8 cellular contexts compared by ENCODE assay signal in genomic region chr1:10795305-10796021, GRCh38. TPM values are rescaled to one million over a fixed set of nuclear protein-coding genes. Genes with fewer than 3 reads are reported as not detected.
DNase-seq lines count a peak whose midpoint lies in the region; ATAC-seq lines count a peak whose summit lies in the region.

No MANE protein-coding gene starts in this region.

- peak; percentile 62 for DNase-seq in NCI-H82 (lab: John Stamatoyannopoulos, UW)
- no peak for DNase-seq in NCI-H82 treated with DMSO at 0.1 percent for 48 hours (lab: John Stamatoyannopoulos, UW; ENCODE audit: unreplicated experiment)
- DNase-seq in activated T-cell treated with anti-CD3 and anti-CD28 coated beads, Interleukin-2, amount 50 U/mL, for 72 hours = peak in 1 of 2 donors; percentile 10
- peak; percentile 8 for DNase-seq in stimulated activated naive CD8-positive, alpha-beta T cell treated with anti-CD3 and anti-CD28 coated beads, Interleukin-15, Interleukin-2, amounts not matched to agents 100 U/mL and 50 U/mL, for 24 hours
- no peak for DNase-seq in NCI-H187 treated with DMSO at 0.1 percent for 48 hours (lab: John Stamatoyannopoulos, UW)
- no peak for DNase-seq in NCI-H1694 treated with DMSO at 0.1 percent for 48 hours (lab: John Stamatoyannopoulos, UW)

- H3K9me3 ChIP-seq in iPS-18c (ENCODE audit: control insufficient read depth, insufficient read depth, low read length) = no peaks in the 10 kb centered on the region

- H3K4me3 ChIP-seq in iPS-18c (ENCODE audit: insufficient read depth, low read depth, low read length) = peak overlapping the region; percentile 71

- no peak for ATAC-seq in activated T-cell treated with anti-CD3 and anti-CD28 coated beads, Interleukin-2, amount 50 U/mL, for 72 hours (replicated peaks in 1 of 2)
- no peak for ATAC-seq in stimulated activated naive CD8-positive, alpha-beta T cell treated with anti-CD3 and anti-CD28 coated beads, Interleukin-15, Interleukin-2, amounts not matched to agents 100 U/mL and 50 U/mL, for 24 hours
- no peak for ATAC-seq in GM21367 (IDR thresholded peaks at IDR 0.05; ENCODE audit: unreplicated experiment)

- H3K27me3 Mint-ChIP-seq in activated T-cell treated with anti-CD3 and anti-CD28 coated beads, Interleukin-2, amount 50 U/mL, for 72 hours (ENCODE audit: low read depth) = peaks cover 62% of the 10 kb centered on the region

- no peaks in the 10 kb centered on the region for H3K9me3 Mint-ChIP-seq in activated T-cell treated with anti-CD3 and anti-CD28 coated beads, Interleukin-2, amount 50 U/mL, for 72 hours

- H3K36me3 Mint-ChIP-seq in activated T-cell treated with anti-CD3 and anti-CD28 coated beads, Interleukin-2, amount 50 U/mL, for 72 hours (ENCODE audit: insufficient read depth in 2 of 2) = peaks cover 0 to 1% of the 10 kb centered on the region in 2 donors

- H3K27ac Mint-ChIP-seq in activated T-cell treated with anti-CD3 and anti-CD28 coated beads, Interleukin-2, amount 50 U/mL, for 72 hours = no peak overlapping the region

- H3K4me3 Mint-ChIP-seq in activated T-cell treated with anti-CD3 and anti-CD28 coated beads, Interleukin-2, amount 50 U/mL, for 72 hours = peak overlapping the region; percentile 84 to 85

- H3K4me1 Mint-ChIP-seq in activated T-cell treated with anti-CD3 and anti-CD28 coated beads, Interleukin-2, amount 50 U/mL, for 72 hours (ENCODE audit: low read depth) = peaks cover 18% of the 10 kb centered on the region

RNA-seq across cellular contexts. Expression of gene CASZ1, which starts 1.0 kb away (rescaled TPM):
- 10 to 100 TPM; 14.7 to 15.5 TPM for total RNA-seq in activated T-cell treated with anti-CD3 and anti-CD28 coated beads, Interleukin-2, amount 50 U/mL, for 72 hours

Comparison
In these comparisons a context has a peak if more than half of its experiments do, and no peak if none do; other contexts are left out.
1. DNase-seq: peak in NCI-H82 (single experiment) and stimulated activated naive CD8-positive, alpha-beta T cell treated with anti-CD3 and anti-CD28 coated beads, Interleukin-15, Interleukin-2, amounts not matched to agents 100 U/mL and 50 U/mL, for 24 hours (single experiment); none in NCI-H82 treated with DMSO at 0.1 percent for 48 hours (single experiment), NCI-H187 treated with DMSO at 0.1 percent for 48 hours (single experiment) and NCI-H1694 treated with DMSO at 0.1 percent for 48 hours (single experiment).